ENCODE assay signal across 25 cellular contexts in the genomic region with DNA sequence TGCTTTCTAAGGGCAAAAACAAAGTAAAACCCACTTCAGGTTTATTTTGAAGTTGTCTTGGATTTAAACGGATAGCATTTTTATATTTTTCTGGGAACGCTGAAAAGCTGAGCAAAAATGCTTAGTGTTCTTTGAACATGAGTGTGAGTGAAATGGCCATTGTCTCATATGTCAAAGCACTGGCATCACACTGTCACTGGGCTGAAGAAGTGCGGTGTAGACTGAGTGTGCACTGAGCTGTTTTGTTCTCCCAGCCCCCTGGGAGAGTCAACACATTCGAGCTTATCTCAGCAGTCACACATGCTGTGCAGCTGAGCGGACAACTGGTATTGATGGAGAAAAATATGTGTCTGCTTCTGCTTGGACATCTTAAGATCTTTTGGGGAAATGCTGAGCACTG.
"Had no signal": no experiment of that assay in that cellular context is flagged by ENCODE, and none has a peak within 500 bp of the region (broad histone marks: within the 10 kb centered on the region; RNA-seq: fewer than 3 reads in every experiment).

No MANE protein-coding gene starts in this region.

- H3K36me3 ChIP-seq: adrenal gland, ascending aorta, esophagus muscularis mucosa, lower lobe of right lung, thyroid gland had no signal

- H3K27ac ChIP-seq: adrenal gland, ascending aorta, dorsolateral prefrontal cortex, esophagus muscularis mucosa, heart left ventricle, lower lobe of right lung, psoas muscle, thyroid gland, VCaP had no signal

- DNase-seq: activated CD4-positive, alpha-beta T cell treated with anti-CD3 and anti-CD28 coated beads, Interleukin-2, amount 10 ng/mL, durations not matched to agents 7 days and 5 days; activated CD8-positive, alpha-beta T cell treated with anti-CD3 and anti-CD28 coated beads, Interleukin-2, amount 10 ng/mL, durations not matched to agents 7 days and 5 days; activated T-cell treated with anti-CD3 and anti-CD28 coated beads, Interleukin-2, amount 50 U/mL, for 1 hour; adrenal gland; effector memory CD8-positive, alpha-beta T cell; heart left ventricle; islet precursor cell; left cardiac atrium; lower lobe of right lung; mesendoderm; mucosa of descending colon; nephron progenitor cell; psoas muscle; right cardiac atrium; stimulated activated CD4-positive, alpha-beta T cell treated with anti-CD3 and anti-CD28 coated beads, Interleukin-12 subunit alpha, Interleukin-12 subunit beta, amount 100 ng/mL, for 4 hours; substantia nigra; thyroid gland had no signal

- H3K4me3 ChIP-seq: adrenal gland, ascending aorta, dorsolateral prefrontal cortex, esophagus muscularis mucosa, heart left ventricle, lower lobe of right lung, mucosa of descending colon, psoas muscle, thyroid gland had no signal

- H3K27ac Mint-ChIP-seq: activated CD4-positive, alpha-beta T cell treated with anti-CD3 and anti-CD28 coated beads, Interleukin-2, amount 10 ng/mL, durations not matched to agents 7 days and 5 days; activated CD8-positive, alpha-beta T cell treated with anti-CD3 and anti-CD28 coated beads, Interleukin-2, amount 10 ng/mL, durations not matched to agents 7 days and 5 days; activated naive CD8-positive, alpha-beta T cell; activated T-helper 17 cell treated with anti-CD3 and anti-CD28 coated beads, Interleukin-2, amount 50 U/mL, for 72 hours; effector memory CD8-positive, alpha-beta T cell; nephron progenitor cell; stimulated activated naive CD8-positive, alpha-beta T cell treated with anti-CD3 and anti-CD28 coated beads, Interleukin-15, Interleukin-2, amounts not matched to agents 100 ng/mL and 50 ng/mL, for 24 hours had no signal

- H3K9me3 Mint-ChIP-seq: activated CD4-positive, alpha-beta T cell treated with anti-CD3 and anti-CD28 coated beads, Interleukin-2, amount 10 ng/mL, durations not matched to agents 7 days and 5 days; activated T-helper 17 cell treated with anti-CD3 and anti-CD28 coated beads, Interleukin-2, amount 50 U/mL, for 72 hours; central memory CD8-positive, alpha-beta T cell; effector memory CD8-positive, alpha-beta T cell; nephron progenitor cell; stimulated activated naive CD8-positive, alpha-beta T cell treated with anti-CD3 and anti-CD28 coated beads, Interleukin-15, Interleukin-2, amounts not matched to agents 100 ng/mL and 50 ng/mL, for 24 hours had no signal

- H3K4me3 Mint-ChIP-seq: activated CD4-positive, alpha-beta T cell treated with anti-CD3 and anti-CD28 coated beads, Interleukin-2, amount 10 ng/mL, durations not matched to agents 7 days and 5 days; activated CD8-positive, alpha-beta T cell treated with anti-CD3 and anti-CD28 coated beads, Interleukin-2, amount 10 ng/mL, durations not matched to agents 7 days and 5 days; activated naive CD8-positive, alpha-beta T cell; activated T-helper 17 cell treated with anti-CD3 and anti-CD28 coated beads, Interleukin-2, amount 50 U/mL, for 72 hours; central memory CD8-positive, alpha-beta T cell; effector memory CD8-positive, alpha-beta T cell; nephron progenitor cell; stimulated activated naive CD8-positive, alpha-beta T cell treated with anti-CD3 and anti-CD28 coated beads, Interleukin-15, Interleukin-2, amounts not matched to agents 100 ng/mL and 50 ng/mL, for 24 hours had no signal

- H3K4me1 Mint-ChIP-seq: activated CD4-positive, alpha-beta T cell treated with anti-CD3 and anti-CD28 coated beads, Interleukin-2, amount 10 ng/mL, durations not matched to agents 7 days and 5 days had no signal

- H3K27me3 ChIP-seq: adrenal gland, ascending aorta, thyroid gland had no signal

- H3K9me3 ChIP-seq: adrenal gland, ascending aorta, esophagus muscularis mucosa, heart left ventricle, lower lobe of right lung, mucosa of descending colon, psoas muscle, thyroid gland had no signal
